8 cellular contexts compared by ENCODE assay signal in the genomic region with DNA sequence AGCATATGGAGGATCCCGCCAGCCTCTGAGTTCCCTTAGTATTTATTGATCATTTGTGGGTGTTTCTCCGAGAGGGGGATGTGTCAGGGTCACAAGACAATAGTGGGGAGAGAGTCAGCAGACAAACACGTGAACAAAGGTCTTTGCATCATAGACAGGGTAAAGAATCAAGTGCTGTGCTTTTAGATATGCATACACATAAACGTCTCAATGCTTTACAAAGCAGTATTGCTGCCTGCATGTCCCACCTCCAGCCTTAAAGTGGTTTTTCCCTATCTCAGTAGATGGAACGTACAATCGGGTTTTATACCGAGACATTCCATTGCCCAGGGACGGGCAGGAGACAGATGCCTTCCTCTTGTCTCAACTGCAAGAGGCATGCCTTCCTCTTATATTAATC. TPM values are rescaled to one million over a fixed set of nuclear protein-coding genes. Genes with fewer than 3 reads are reported as not detected.
DNase-seq lines count a peak whose midpoint lies in the region; ATAC-seq, FAIRE-seq and TF ChIP-seq lines count a peak whose summit lies in the region.
"Not testable (repeated sequence)": the region's sequence is repeated elsewhere in the genome, so short reads cannot be mapped to it uniquely, and the experiment has no call there.
"Had no signal": no experiment of that assay in that cellular context is flagged by ENCODE, and none has a peak within 500 bp of the region (broad histone marks: within the 10 kb centered on the region; RNA-seq: fewer than 3 reads in every experiment).

No MANE protein-coding gene starts in this region.

- H3K9me3 ChIP-seq in colonic mucosa; right atrium auricular region; smooth muscle cell (replicated peaks; ENCODE audit: low read depth): not testable (repeated sequence)

- ATAC-seq in activated T-cell treated with anti-CD3 and anti-CD28 coated beads, Interleukin-2, amount 50 U/mL, for 72 hours (replicated peaks in 1 of 2); naive thymus-derived CD8-positive, alpha-beta T cell: not testable (repeated sequence)

- H3K36me3 ChIP-seq in colonic mucosa; right atrium auricular region; smooth muscle cell (ENCODE audit: low read depth): not testable (repeated sequence)

- not testable (repeated sequence) for H4K20me1 ChIP-seq in smooth muscle cell (ENCODE audit: low read depth)

- H3K4me3 ChIP-seq in colonic mucosa (peak overlapping the region; percentile 58), right atrium auricular region (peak overlapping the region in 1 of 2 donors; percentile 69), smooth muscle cell (peak overlapping the region; percentile 60)

- peak; percentile 33 for FAIRE-seq in GM18507 (lab: Jason Lieb, UNC)

- H3K79me2 ChIP-seq in smooth muscle cell (ENCODE audit: low read depth): not testable (repeated sequence)

- H3K9me3 Mint-ChIP-seq in activated T-cell treated with anti-CD3 and anti-CD28 coated beads, Interleukin-2, amount 50 U/mL, for 72 hours; naive thymus-derived CD8-positive, alpha-beta T cell: not testable (repeated sequence)

- intact Hi-C loops in colonic mucosa (cut with DNase I): not testable (repeated sequence)

- peak overlapping the region; percentile 85 for H3K27ac ChIP-seq in RWPE1
- H3K27ac ChIP-seq in colonic mucosa: peak overlapping the region; percentile 88
- H3K27ac ChIP-seq in right atrium auricular region: peak overlapping the region; percentile 82 to 90
- H3K27ac ChIP-seq in smooth muscle cell (ENCODE audit: low read depth): peak overlapping the region; percentile 39

- not testable (repeated sequence) for H3K27me3 ChIP-seq in colonic mucosa, right atrium auricular region
- H3K27me3 ChIP-seq in smooth muscle cell (ENCODE audit: low read depth): peaks cover 11% of the 10 kb centered on the region

- DNase-seq in GM18507 (ENCODE audit: extremely low spot score, insufficient read length, low read depth); RWPE1 (ENCODE audit: low spot score); activated T-cell treated with anti-CD3 and anti-CD28 coated beads, Interleukin-2, amount 50 U/mL, for 72 hours; colonic mucosa; right atrium auricular region (ENCODE audit: low spot score); naive thymus-derived CD8-positive, alpha-beta T cell; smooth muscle cell (lab: John Stamatoyannopoulos, UW; ENCODE audit: unreplicated experiment): not testable (repeated sequence)

- peak overlapping the region; percentile 87 for H3K4me2 ChIP-seq in smooth muscle cell

- not testable (repeated sequence) for H3K27me3 Mint-ChIP-seq in activated T-cell treated with anti-CD3 and anti-CD28 coated beads, Interleukin-2, amount 50 U/mL, for 72 hours (ENCODE audit: low read depth); naive thymus-derived CD8-positive, alpha-beta T cell

- CTCF ChIA-PET in RWPE1 (lab: Yijun Ruan, JAX): not testable (repeated sequence)

- H3K4me1 Mint-ChIP-seq in activated T-cell treated with anti-CD3 and anti-CD28 coated beads, Interleukin-2, amount 50 U/mL, for 72 hours (ENCODE audit: low read depth): peaks cover 33% of the 10 kb centered on the region
- H3K4me1 Mint-ChIP-seq in naive thymus-derived CD8-positive, alpha-beta T cell: peaks cover 14 to 66% (median 28%) of the 10 kb centered on the region in 4 donors

- H3K9ac ChIP-seq in colonic mucosa (ENCODE audit: low read depth in 2 of 2, low read length in 2 of 2): not testable (repeated sequence)
- H3K9ac ChIP-seq in smooth muscle cell (ENCODE audit: low read depth): peak overlapping the region; percentile 77

- not testable (repeated sequence) for H3F3A ChIP-seq in smooth muscle cell (ENCODE audit: low read depth)

- peak overlapping the region; percentile 88 for H2AFZ ChIP-seq in smooth muscle cell (ENCODE audit: low read depth)

- not testable (repeated sequence) for TF ChIP-seq CTCF in RWPE1 (conservative IDR thresholded peaks at IDR 0.05; ENCODE audit: low read depth); colonic mucosa (IDR thresholded peaks at IDR 0.05); right atrium auricular region (IDR thresholded peaks at IDR 0.05); smooth muscle cell (IDR thresholded peaks at IDR 0.05; ENCODE audit: borderline replicate concordance, insufficient read depth, poor library complexity, severe bottlenecking)

- POLR2A ChIA-PET in RWPE1 (lab: Yijun Ruan, JAX; ENCODE audit: low non-redundant PET); naive thymus-derived CD8-positive, alpha-beta T cell (lab: Charles Lee): not testable (repeated sequence)

- H3K4me1 ChIP-seq in colonic mucosa; smooth muscle cell (ENCODE audit: low read depth): not testable (repeated sequence)
- H3K4me1 ChIP-seq in right atrium auricular region: peaks cover 0 to 16% of the 10 kb centered on the region in 2 donors

- peak overlapping the region; percentile 78 to 86 for H3K4me3 Mint-ChIP-seq in activated T-cell treated with anti-CD3 and anti-CD28 coated beads, Interleukin-2, amount 50 U/mL, for 72 hours
- peak overlapping the region; percentile 77 to 91 (median 89) for H3K4me3 Mint-ChIP-seq in naive thymus-derived CD8-positive, alpha-beta T cell

- WGBS in smooth muscle cell (ENCODE audit: low lambda C conversion rate): 68% methylated on average over 8 of the region's 8 CpGs

- H3K36me3 Mint-ChIP-seq in activated T-cell treated with anti-CD3 and anti-CD28 coated beads, Interleukin-2, amount 50 U/mL, for 72 hours (ENCODE audit: insufficient read depth in 2 of 2); naive thymus-derived CD8-positive, alpha-beta T cell: not testable (repeated sequence)

- not testable (repeated sequence) for H3K27ac Mint-ChIP-seq in activated T-cell treated with anti-CD3 and anti-CD28 coated beads, Interleukin-2, amount 50 U/mL, for 72 hours
- peak overlapping the region; percentile 67 to 97 (median 90) for H3K27ac Mint-ChIP-seq in naive thymus-derived CD8-positive, alpha-beta T cell

RNA-seq across cellular contexts. Expression of a gene that starts 5.0 kb away (rescaled TPM):
- 100 to 1,000 TPM in 1 of 2 donors, 10 to 100 TPM in 1; 65.2 to 154 TPM for total RNA-seq in activated T-cell treated with anti-CD3 and anti-CD28 coated beads, Interleukin-2, amount 50 U/mL, for 72 hours
- total RNA-seq in colonic mucosa: 10 to 100 TPM in 1 of 2 donors, 1 to 10 TPM in 1; 7.3 to 17.7 TPM
- total RNA-seq in right atrium auricular region: 1 to 10 TPM; 6.9 to 8.5 TPM
- 10 to 100 TPM; 61.4 to 66.7 TPM for total RNA-seq in naive thymus-derived CD8-positive, alpha-beta T cell
- polyA plus RNA-seq in naive thymus-derived CD8-positive, alpha-beta T cell: 10 to 100 TPM; 36.8 to 64.7 (median 44.8) TPM
- 1.3 and 4.6 TPM in 2 replicates for total RNA-seq in smooth muscle cell
- 2.0 and 3.5 TPM in 2 replicates for polyA plus RNA-seq in smooth muscle cell

RNA-seq across cellular contexts. Expression of a gene that starts 59.2 kb away (rescaled TPM):
- total RNA-seq in activated T-cell treated with anti-CD3 and anti-CD28 coated beads, Interleukin-2, amount 50 U/mL, for 72 hours: 10 to 100 TPM; 30.1 to 47.9 TPM
- total RNA-seq in colonic mucosa (1 to 10 TPM; 2.0 to 2.5 TPM), right atrium auricular region (1 to 10 TPM; 5.5 to 5.9 TPM), smooth muscle cell (2.5 and 11.3 TPM in 2 replicates)
- total RNA-seq in naive thymus-derived CD8-positive, alpha-beta T cell: 100 to 1,000 TPM; 114 to 125 TPM
- polyA plus RNA-seq in naive thymus-derived CD8-positive, alpha-beta T cell: 10 to 100 TPM; 27.8 to 49.6 (median 42.4) TPM
- 1.9 and 3.1 TPM in 2 replicates for polyA plus RNA-seq in smooth muscle cell
- total RNA-seq: SK-MEL-5 had no signal
